Comparison of ENCODE assay signal across 12 cellular contexts in the genomic region with DNA sequence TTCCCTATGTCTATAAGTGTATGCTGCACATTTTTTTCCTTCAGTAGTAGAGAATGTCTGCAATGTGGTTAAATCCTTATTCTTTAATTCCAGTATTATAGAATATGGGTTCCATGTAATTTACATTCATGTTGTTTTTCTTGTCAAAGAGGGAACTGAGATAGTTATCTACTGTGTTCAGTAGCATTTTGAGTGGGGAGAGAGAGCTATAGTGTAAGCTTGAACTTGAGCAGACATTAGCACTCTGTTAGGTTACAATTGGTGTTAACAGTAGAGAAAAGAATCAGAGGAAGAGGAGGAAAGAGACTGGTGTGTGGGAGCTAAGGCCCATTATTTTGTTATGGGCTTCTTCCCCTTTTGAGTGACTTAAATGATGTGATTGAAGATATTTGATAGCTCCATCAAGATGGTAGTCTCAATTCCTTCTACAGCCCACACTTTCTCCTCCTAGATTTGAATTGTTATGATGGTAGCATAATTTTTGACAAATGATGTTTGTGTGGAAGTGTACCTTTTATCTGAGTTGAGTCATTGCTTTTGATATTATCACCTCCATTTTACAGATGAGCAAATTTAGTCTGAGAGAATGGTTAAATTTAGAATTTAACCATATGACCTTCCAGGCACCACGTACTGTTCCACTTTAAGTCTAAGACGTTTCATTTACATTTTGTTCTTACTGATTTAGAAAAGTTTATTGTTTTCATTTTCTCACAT.
A peak's percentile ranks its signal among the peaks of the same experiment; 100 is the strongest.
DNase-seq lines count a peak whose midpoint lies in the region; ATAC-seq and TF ChIP-seq lines count a peak whose summit lies in the region.
"Had no signal": no experiment of that assay in that cellular context is flagged by ENCODE, and none has a peak within 500 bp of the region (broad histone marks: within the 10 kb centered on the region; RNA-seq: fewer than 3 reads in every experiment).

No MANE protein-coding gene starts in this region.

- H3K9me3 Mint-ChIP-seq in T-helper 1 cell treated with Interleukin-12 subunit alpha and Interleukin-12 subunit beta and Interleukin-4 antibody, amounts not matched to agents 30 μg/mL and 1 μg/mL, for 36 hours = no peaks in the 10 kb centered on the region
- H3K9me3 Mint-ChIP-seq: activated naive CD4-positive, alpha-beta T cell treated with anti-CD3 and anti-CD28 coated beads, Interleukin-2, amount 50 U/mL, for 72 hours; neural crest cell had no signal

- WGBS in heart left ventricle, 4 donors = 24 to 63% (median 35%) methylated on average over 2 of the region's 2 CpGs

- no peaks in the 10 kb centered on the region for H3K27me3 Mint-ChIP-seq in T-helper 1 cell treated with Interleukin-12 subunit alpha and Interleukin-12 subunit beta and Interleukin-4 antibody, amounts not matched to agents 30 μg/mL and 1 μg/mL, for 36 hours (ENCODE audit: low read depth)

- H3K27ac ChIP-seq in angular gyrus (ENCODE audit: low read depth, low read length) (peak overlapping the region; percentile 2), substantia nigra (ENCODE audit: low read depth, low read length, poor library complexity, severe bottlenecking) (peak overlapping the region; percentile 8), heart left ventricle (peak overlapping the region in 6 of 12 donors; percentile 38 to 89 (median 59))

- no peak for TF ChIP-seq CTCF in heart left ventricle (IDR thresholded peaks at IDR 0.05)

- peak overlapping the region in 1 of 12 donors; percentile 9 for H3K4me3 ChIP-seq in heart left ventricle

- DNase-seq in T-helper 1 cell = no peak
- no peak for DNase-seq in substantia nigra (lab: John Stamatoyannopoulos, UW)
- DNase-seq in NCI-H1417 treated with DMSO at 0.1 percent for 48 hours (lab: John Stamatoyannopoulos, UW) = no peak
- no peak for DNase-seq in heart left ventricle
- no peak for DNase-seq in AG08396 (ENCODE audit: low spot score)
- DNase-seq: Karpas-422, SHP77 treated with DMSO at 0.1 percent for 48 hours had no signal

- H3K27me3 ChIP-seq in heart left ventricle = no peaks in the 10 kb centered on the region

- H3K4me3 Mint-ChIP-seq in T-helper 1 cell treated with Interleukin-12 subunit alpha and Interleukin-12 subunit beta and Interleukin-4 antibody, amounts not matched to agents 30 μg/mL and 1 μg/mL, for 36 hours = peak overlapping the region; percentile 35
- H3K4me3 Mint-ChIP-seq: neural crest cell had no signal

- H3K36me3 ChIP-seq in heart left ventricle = no peaks in the 10 kb centered on the region

- intact Hi-C loops in heart left ventricle (cut with DNase I) = loop anchor here in 5 of 10 donors (5.0 to 10.0 kb wide), 2 partner anchors 69 to 71 kb away; a partner anchor contains a TSS

- peak; percentile 46 for ATAC-seq in HG02884 (IDR thresholded peaks at IDR 0.05; ENCODE audit: unreplicated experiment)
- no peak for ATAC-seq in heart left ventricle

- no peak for TF ChIP-seq POLR2A in heart left ventricle (IDR thresholded peaks at IDR 0.05)

- H3K36me3 Mint-ChIP-seq in T-helper 1 cell treated with Interleukin-12 subunit alpha and Interleukin-12 subunit beta and Interleukin-4 antibody, amounts not matched to agents 30 μg/mL and 1 μg/mL, for 36 hours (ENCODE audit: low read depth) = no peaks in the 10 kb centered on the region
- H3K36me3 Mint-ChIP-seq: activated naive CD4-positive, alpha-beta T cell treated with anti-CD3 and anti-CD28 coated beads, Interleukin-2, amount 50 U/mL, for 72 hours had no signal

- peak overlapping the region; percentile 33 for H3K27ac Mint-ChIP-seq in T-helper 1 cell treated with Interleukin-12 subunit alpha and Interleukin-12 subunit beta and Interleukin-4 antibody, amounts not matched to agents 30 μg/mL and 1 μg/mL, for 36 hours

- no peaks in the 10 kb centered on the region for H3K9me3 ChIP-seq in heart left ventricle

- peaks cover 48% of the 10 kb centered on the region for H3K4me1 Mint-ChIP-seq in T-helper 1 cell treated with Interleukin-12 subunit alpha and Interleukin-12 subunit beta and Interleukin-4 antibody, amounts not matched to agents 30 μg/mL and 1 μg/mL, for 36 hours (ENCODE audit: low read depth)

- H3K4me1 ChIP-seq in heart left ventricle = peaks cover 0 to 82% (median 48%) of the 10 kb centered on the region in 12 donors
